Comparison of ENCODE assay signal across 20 cellular contexts in genomic region chr14:68692216-68692615, GRCh38.
DNase-seq lines count a peak whose midpoint lies in the region; ATAC-seq and TF ChIP-seq lines count a peak whose summit lies in the region.
"Had no signal": no experiment of that assay in that cellular context is flagged by ENCODE, and none has a peak within 500 bp of the region (broad histone marks: within the 10 kb centered on the region; RNA-seq: fewer than 3 reads in every experiment).

No MANE protein-coding gene starts in this region.

- no peaks in the 10 kb centered on the region for H3K36me3 ChIP-seq in tibial artery
- H3K36me3 ChIP-seq: heart left ventricle, upper lobe of left lung had no signal

- H3K27me3 Mint-ChIP-seq in activated T-cell treated with anti-CD3 and anti-CD28 coated beads, Interleukin-2, amount 50 U/mL, for 24 hours, result no peaks in the 10 kb centered on the region
- peaks cover 6% of the 10 kb centered on the region for H3K27me3 Mint-ChIP-seq in activated T-cell treated with anti-CD3 and anti-CD28 coated beads, Interleukin-2, amount 50 U/mL, for 72 hours (ENCODE audit: low read depth)
- H3K27me3 Mint-ChIP-seq in brain (peaks cover 3% of the 10 kb centered on the region), neural crest cell (ENCODE audit: low read depth) (no peaks in the 10 kb centered on the region)
- peaks cover 7% of the 10 kb centered on the region for H3K27me3 Mint-ChIP-seq in stimulated activated naive CD8-positive, alpha-beta T cell treated with anti-CD3 and anti-CD28 coated beads, Interleukin-15, amount 100 ng/mL, for 72 hours
- H3K27me3 Mint-ChIP-seq: activated CD4-positive, alpha-beta T cell treated with anti-CD3 and anti-CD28 coated beads for 36 hours; B cell had no signal

- peak overlapping the region; percentile 15 for H3K27ac Mint-ChIP-seq in activated T-cell treated with anti-CD3 and anti-CD28 coated beads, Interleukin-2, amount 50 U/mL, for 24 hours
- no peak overlapping the region for H3K27ac Mint-ChIP-seq in activated T-cell treated with anti-CD3 and anti-CD28 coated beads, Interleukin-2, amount 50 U/mL, for 72 hours
- peak overlapping the region; percentile 61 to 99 (median 98) for H3K27ac Mint-ChIP-seq in brain
- peak overlapping the region; percentile 82 for H3K27ac Mint-ChIP-seq in neural crest cell (ENCODE audit: unreplicated experiment)
- no peak overlapping the region for H3K27ac Mint-ChIP-seq in stimulated activated naive CD8-positive, alpha-beta T cell treated with anti-CD3 and anti-CD28 coated beads, Interleukin-15, amount 100 ng/mL, for 72 hours
- H3K27ac Mint-ChIP-seq: activated CD4-positive, alpha-beta T cell treated with anti-CD3 and anti-CD28 coated beads for 36 hours; B cell had no signal

- TF ChIP-seq CTCF in brain (conservative IDR thresholded peaks at IDR 0.05), result no peak
- no peak for TF ChIP-seq CTCF in neural crest cell (conservative IDR thresholded peaks at IDR 0.05)
- TF ChIP-seq CTCF in tibial artery (IDR thresholded peaks at IDR 0.05), result no peak

- H3K4me3 ChIP-seq in tibial artery, result no peak overlapping the region
- H3K4me3 ChIP-seq: heart left ventricle, upper lobe of left lung had no signal

- DNase-seq in activated T-cell treated with anti-CD3 and anti-CD28 coated beads, Interleukin-2, amount 50 U/mL, for 24 hours, result peak; percentile 22
- no peak for DNase-seq in activated T-cell treated with anti-CD3 and anti-CD28 coated beads, Interleukin-2, amount 50 U/mL, for 72 hours
- DNase-seq in neural crest cell (ENCODE audit: low read depth, low spot score) (no peak), tibial artery (peak; percentile 40 to 54), CD1c-positive myeloid dendritic cell (ENCODE audit: extremely low spot score) (no peak)
- DNase-seq in stimulated activated naive CD8-positive, alpha-beta T cell treated with anti-CD3 and anti-CD28 coated beads, Interleukin-15, amount 100 ng/mL, for 72 hours, result no peak
- DNase-seq: activated CD4-positive, alpha-beta T cell treated with anti-CD3 and anti-CD28 coated beads for 36 hours; cerebellar nuclear complex; DMS79 treated with DMSO at 0.1 percent for 48 hours; heart left ventricle; NCI-H1092; NCI-H2029 treated with DMSO at 0.1 percent for 48 hours; NCI-H345; NCI-H748 treated with DMSO at 0.1 percent for 48 hours; right cardiac atrium had no signal

- no peaks in the 10 kb centered on the region for H3K9me3 ChIP-seq in tibial artery
- H3K9me3 ChIP-seq: heart left ventricle, upper lobe of left lung had no signal

- intact Hi-C loops in tibial artery (cut with DNase I; ENCODE audit: low total_unique reads), result no loop called here

- no peak overlapping the region for H3K27ac ChIP-seq in tibial artery
- H3K27ac ChIP-seq: upper lobe of left lung had no signal

- H3K27me3 ChIP-seq in tibial artery, result no peaks in the 10 kb centered on the region
- H3K27me3 ChIP-seq: heart left ventricle, upper lobe of left lung had no signal

- H3K4me3 Mint-ChIP-seq in activated T-cell treated with anti-CD3 and anti-CD28 coated beads, Interleukin-2, amount 50 U/mL, for 24 hours, result no peak overlapping the region
- H3K4me3 Mint-ChIP-seq in activated T-cell treated with anti-CD3 and anti-CD28 coated beads, Interleukin-2, amount 50 U/mL, for 72 hours, result no peak overlapping the region
- peak overlapping the region in 2 of 5 experiments; percentile 72 to 74 for H3K4me3 Mint-ChIP-seq in brain
- peak overlapping the region; percentile 83 for H3K4me3 Mint-ChIP-seq in neural crest cell
- H3K4me3 Mint-ChIP-seq in stimulated activated naive CD8-positive, alpha-beta T cell treated with anti-CD3 and anti-CD28 coated beads, Interleukin-15, amount 100 ng/mL, for 72 hours, result no peak overlapping the region
- H3K4me3 Mint-ChIP-seq: activated CD4-positive, alpha-beta T cell treated with anti-CD3 and anti-CD28 coated beads for 36 hours; B cell had no signal

- no peak for ATAC-seq in activated T-cell treated with anti-CD3 and anti-CD28 coated beads, Interleukin-2, amount 50 U/mL, for 72 hours (replicated peaks in 1 of 2)
- ATAC-seq in GM19023 (IDR thresholded peaks at IDR 0.05; ENCODE audit: unreplicated experiment), result no peak
- no peak for ATAC-seq in stimulated activated naive CD8-positive, alpha-beta T cell treated with anti-CD3 and anti-CD28 coated beads, Interleukin-15, amount 100 ng/mL, for 72 hours
- ATAC-seq: activated CD4-positive, alpha-beta T cell treated with anti-CD3 and anti-CD28 coated beads for 36 hours; activated naive CD4-positive, alpha-beta T cell treated with anti-CD3 and anti-CD28 coated beads, Interleukin-2, amount 50 U/mL, for 72 hours; heart left ventricle; right cardiac atrium had no signal

- peaks cover 34% of the 10 kb centered on the region for H3K4me1 Mint-ChIP-seq in activated T-cell treated with anti-CD3 and anti-CD28 coated beads, Interleukin-2, amount 50 U/mL, for 24 hours (ENCODE audit: low read depth)
- H3K4me1 Mint-ChIP-seq in activated T-cell treated with anti-CD3 and anti-CD28 coated beads, Interleukin-2, amount 50 U/mL, for 72 hours (ENCODE audit: low read depth), result peaks cover 25% of the 10 kb centered on the region
- peaks cover 75% of the 10 kb centered on the region for H3K4me1 Mint-ChIP-seq in brain
- peaks cover 63% of the 10 kb centered on the region for H3K4me1 Mint-ChIP-seq in neural crest cell
- peaks cover 33% of the 10 kb centered on the region for H3K4me1 Mint-ChIP-seq in stimulated activated naive CD8-positive, alpha-beta T cell treated with anti-CD3 and anti-CD28 coated beads, Interleukin-15, amount 100 ng/mL, for 72 hours

- no peaks in the 10 kb centered on the region for H3K36me3 Mint-ChIP-seq in activated T-cell treated with anti-CD3 and anti-CD28 coated beads, Interleukin-2, amount 50 U/mL, for 24 hours (ENCODE audit: low read depth)
- no peaks in the 10 kb centered on the region for H3K36me3 Mint-ChIP-seq in activated T-cell treated with anti-CD3 and anti-CD28 coated beads, Interleukin-2, amount 50 U/mL, for 72 hours (ENCODE audit: insufficient read depth in 2 of 2)
- H3K36me3 Mint-ChIP-seq in brain (no peaks in the 10 kb centered on the region), neural crest cell (ENCODE audit: low read depth) (peaks cover 2% of the 10 kb centered on the region)

- peaks cover 0 to 48% (median 22%) of the 10 kb centered on the region in 4 donors for H3K4me1 ChIP-seq in tibial artery

- H3K9me3 Mint-ChIP-seq in activated T-cell treated with anti-CD3 and anti-CD28 coated beads, Interleukin-2, amount 50 U/mL, for 24 hours, result no peaks in the 10 kb centered on the region
- no peaks in the 10 kb centered on the region for H3K9me3 Mint-ChIP-seq in activated T-cell treated with anti-CD3 and anti-CD28 coated beads, Interleukin-2, amount 50 U/mL, for 72 hours
- peaks cover 0 to 6% (median 3%) of the 10 kb centered on the region in 5 experiments for H3K9me3 Mint-ChIP-seq in brain
- peaks cover 4% of the 10 kb centered on the region for H3K9me3 Mint-ChIP-seq in neural crest cell
- H3K9me3 Mint-ChIP-seq in stimulated activated naive CD8-positive, alpha-beta T cell treated with anti-CD3 and anti-CD28 coated beads, Interleukin-15, amount 100 ng/mL, for 72 hours, result no peaks in the 10 kb centered on the region
- H3K9me3 Mint-ChIP-seq: activated naive CD4-positive, alpha-beta T cell treated with anti-CD3 and anti-CD28 coated beads, Interleukin-2, amount 50 U/mL, for 72 hours had no signal

Comparison
In these comparisons a context has a peak if more than half of its experiments do, and no peak if none do; other contexts are left out.
1. DNase-seq: peak in activated T-cell treated with anti-CD3 and anti-CD28 coated beads, Interleukin-2, amount 50 U/mL, for 24 hours (single experiment) and tibial artery (2 of 2); none in activated T-cell treated with anti-CD3 and anti-CD28 coated beads, Interleukin-2, amount 50 U/mL, for 72 hours (0 of 2), neural crest cell (single experiment), CD1c-positive myeloid dendritic cell (single experiment) and stimulated activated naive CD8-positive, alpha-beta T cell treated with anti-CD3 and anti-CD28 coated beads, Interleukin-15, amount 100 ng/mL, for 72 hours (0 of 2).
2. H3K27ac Mint-ChIP-seq: peak in activated T-cell treated with anti-CD3 and anti-CD28 coated beads, Interleukin-2, amount 50 U/mL, for 24 hours (single experiment), brain (5 of 5) and neural crest cell (single experiment); none in activated T-cell treated with anti-CD3 and anti-CD28 coated beads, Interleukin-2, amount 50 U/mL, for 72 hours (single experiment) and stimulated activated naive CD8-positive, alpha-beta T cell treated with anti-CD3 and anti-CD28 coated beads, Interleukin-15, amount 100 ng/mL, for 72 hours (0 of 2).